ENCODE assay signal across 14 cellular contexts in genomic region chr10:103843854-103844567, GRCh38. TPM values are rescaled to one million over a fixed set of nuclear protein-coding genes. Genes with fewer than 3 reads are reported as not detected.
DNase-seq lines count a peak whose midpoint lies in the region; ATAC-seq and TF ChIP-seq lines count a peak whose summit lies in the region.
"Had no signal": no experiment of that assay in that cellular context is flagged by ENCODE, and none has a peak within 500 bp of the region (broad histone marks: within the 10 kb centered on the region; RNA-seq: fewer than 3 reads in every experiment).

No MANE protein-coding gene starts in this region.

- intact Hi-C loops in spleen (cut with DNase I; ENCODE audit: low total_unique reads) = no loop called here
- intact Hi-C loops in activated naive CD4-positive, alpha-beta T cell treated with anti-CD3 and anti-CD28 coated beads for 36 hours (cut with micrococcal nuclease) = no loop called here

- DNase-seq in HFF-Myc (ENCODE audit: extremely low read depth, low read depth) (peak; percentile 64), epidermal melanocyte (ENCODE audit: insufficient read length, low spot score) (peak; percentile 59), left lobe of liver (ENCODE audit: low spot score) (no peak), spleen (peak; percentile 62), UCSD-AML1 (lab: John Stamatoyannopoulos, UW; ENCODE audit: unreplicated experiment) (no peak), GM13976 (ENCODE audit: low spot score) (no peak)
- no peak for DNase-seq in activated naive CD4-positive, alpha-beta T cell treated with anti-CD3 and anti-CD28 coated beads for 36 hours
- DNase-seq: activated CD4-positive, alpha-beta T cell treated with anti-CD3 and anti-CD28 coated beads for 36 hours; CD4-positive, CD25-positive, alpha-beta regulatory T cell; head of caudate nucleus; NCI-H1092 treated with DMSO at 0.1 percent for 48 hours; small intestine had no signal

- CTCF ChIA-PET in activated naive CD4-positive, alpha-beta T cell treated with anti-CD3 and anti-CD28 coated beads for 36 hours (lab: Charles Lee) = interaction anchor here (1.7 kb wide), 1 partner anchor 131 kb away, joined by 6 read pairs; no protein-coding TSS in a partner anchor

- H3K27me3 ChIP-seq in spleen (replicated peaks in 1 of 7) = no peaks in the 10 kb centered on the region

- H3K27ac Mint-ChIP-seq in activated naive CD4-positive, alpha-beta T cell treated with anti-CD3 and anti-CD28 coated beads for 36 hours = no peak overlapping the region
- H3K27ac Mint-ChIP-seq: activated CD4-positive, alpha-beta T cell treated with anti-CD3 and anti-CD28 coated beads for 36 hours had no signal

- TF ChIP-seq POLR2A in spleen (IDR thresholded peaks at IDR 0.05) = no peak

- H3K9me3 ChIP-seq in spleen = no peaks in the 10 kb centered on the region

- no peaks in the 10 kb centered on the region for H3K9me3 Mint-ChIP-seq in activated naive CD4-positive, alpha-beta T cell treated with anti-CD3 and anti-CD28 coated beads for 36 hours
- H3K9me3 Mint-ChIP-seq: CD4-positive, CD25-positive, alpha-beta regulatory T cell; central memory CD8-positive, alpha-beta T cell had no signal

- in situ Hi-C loops in GM13976 (cut with MboI; ENCODE audit: low sequenced_read_pairs, unreplicated experiment) = no loop called here

- WGBS in spleen, 5 donors = 47 to 73% (median 62%) methylated on average over 6 of the region's 6 CpGs

- no peak overlapping the region for H3K4me3 Mint-ChIP-seq in activated naive CD4-positive, alpha-beta T cell treated with anti-CD3 and anti-CD28 coated beads for 36 hours
- H3K4me3 Mint-ChIP-seq: activated CD4-positive, alpha-beta T cell treated with anti-CD3 and anti-CD28 coated beads for 36 hours; CD4-positive, CD25-positive, alpha-beta regulatory T cell; central memory CD8-positive, alpha-beta T cell had no signal

- no peak for TF ChIP-seq CTCF in HFF-Myc (IDR thresholded peaks at IDR 0.05; ENCODE audit: low read depth, low read length, missing control alignments)
- no peak for TF ChIP-seq CTCF in spleen (IDR thresholded peaks at IDR 0.05 in 8 of 11, conservative IDR thresholded peaks at IDR 0.05 in 3 of 11)
- no peak for TF ChIP-seq CTCF in GM13976 (IDR thresholded peaks at IDR 0.05; ENCODE audit: borderline replicate concordance, control extremely low read depth, extremely low read depth, insufficient read depth, missing control alignments)

- H3K36me3 ChIP-seq in spleen = no peaks in the 10 kb centered on the region

- no peaks in the 10 kb centered on the region for H3K27me3 Mint-ChIP-seq in activated naive CD4-positive, alpha-beta T cell treated with anti-CD3 and anti-CD28 coated beads for 36 hours (ENCODE audit: low read depth)
- H3K27me3 Mint-ChIP-seq: CD4-positive, CD25-positive, alpha-beta regulatory T cell had no signal

- peak overlapping the region in 6 of 8 donors; percentile 9 to 61 (median 44) for H3K27ac ChIP-seq in spleen

- H3K36me3 Mint-ChIP-seq in activated naive CD4-positive, alpha-beta T cell treated with anti-CD3 and anti-CD28 coated beads for 36 hours (ENCODE audit: low read depth) = no peaks in the 10 kb centered on the region
- H3K36me3 Mint-ChIP-seq: CD4-positive, CD25-positive, alpha-beta regulatory T cell had no signal

- H3K4me1 Mint-ChIP-seq in activated naive CD4-positive, alpha-beta T cell treated with anti-CD3 and anti-CD28 coated beads for 36 hours (ENCODE audit: low read depth) = peaks cover 17% of the 10 kb centered on the region

- H3K4me3 ChIP-seq in HFF-Myc (replicated peaks; ENCODE audit: low read depth, low read length) = no peak overlapping the region
- no peak overlapping the region for H3K4me3 ChIP-seq in spleen

- ATAC-seq in left lobe of liver (peak; percentile 37), GM21723 (IDR thresholded peaks at IDR 0.05; ENCODE audit: unreplicated experiment) (no peak)
- ATAC-seq: activated CD4-positive, alpha-beta T cell treated with anti-CD3 and anti-CD28 coated beads for 36 hours had no signal

- H3K4me1 ChIP-seq in spleen = peaks cover 20 to 78% (median 47%) of the 10 kb centered on the region in 6 donors

RNA-seq across cellular contexts. Expression of gene SH3PXD2A, which starts 11.4 kb away (rescaled TPM):
- total RNA-seq in left lobe of liver = 43.5 TPM
- total RNA-seq in spleen = 10 to 100 TPM; 27.9 to 50.0 (median 38.8) TPM
- 1 to 10 TPM; 2.6 to 8.1 (median 4.4) TPM for polyA plus RNA-seq in spleen
- total RNA-seq in activated naive CD4-positive, alpha-beta T cell treated with anti-CD3 and anti-CD28 coated beads for 36 hours = 1 to 10 TPM; 7.8 to 8.5 TPM

Comparison
In these comparisons a context has a peak if more than half of its experiments do, and no peak if none do; other contexts are left out.
1. DNase-seq: peak in HFF-Myc (single experiment), epidermal melanocyte (single experiment) and spleen (single experiment); none in left lobe of liver (single experiment), activated naive CD4-positive, alpha-beta T cell treated with anti-CD3 and anti-CD28 coated beads for 36 hours (single experiment), UCSD-AML1 (single experiment) and GM13976 (single experiment).